Comparison of ENCODE assay signal across 10 cellular contexts in genomic region chr6:15526129-15526764, GRCh38.
DNase-seq lines count a peak whose midpoint lies in the region; ATAC-seq and TF ChIP-seq lines count a peak whose summit lies in the region.
"Had no signal": no experiment of that assay in that cellular context is flagged by ENCODE, and none has a peak within 500 bp of the region (broad histone marks: within the 10 kb centered on the region; RNA-seq: fewer than 3 reads in every experiment).

No MANE protein-coding gene starts in this region.

- no peaks in the 10 kb centered on the region for H3K27me3 Mint-ChIP-seq in stimulated activated memory B cell treated with anti-CD40 and anti-IgM and Interleukin-4, amounts not matched to agents 10 μg/mL and 1 μg/mL and 100 μg/mL, for 72 hours

- peaks cover 10 to 19% of the 10 kb centered on the region in 2 donors for H3K9me3 Mint-ChIP-seq in activated naive CD4-positive, alpha-beta T cell treated with anti-CD3 and anti-CD28 coated beads, Interleukin-2, amount 50 U/mL, for 72 hours
- H3K9me3 Mint-ChIP-seq in stimulated activated memory B cell treated with anti-CD40 and anti-IgM and Interleukin-4, amounts not matched to agents 10 μg/mL and 1 μg/mL and 100 μg/mL, for 72 hours = no peaks in the 10 kb centered on the region

- peak overlapping the region; percentile 1 for H3K4me3 Mint-ChIP-seq in stimulated activated memory B cell treated with anti-CD40 and anti-IgM and Interleukin-4, amounts not matched to agents 10 μg/mL and 1 μg/mL and 100 μg/mL, for 72 hours

- H3K4me1 Mint-ChIP-seq in stimulated activated memory B cell treated with anti-CD40 and anti-IgM and Interleukin-4, amounts not matched to agents 10 μg/mL and 1 μg/mL and 100 μg/mL, for 72 hours = peaks cover 45% of the 10 kb centered on the region

- ATAC-seq in activated naive CD4-positive, alpha-beta T cell treated with anti-CD3 and anti-CD28 coated beads, Interleukin-2, amount 50 U/mL, for 72 hours = no peak
- peak; percentile 58 for ATAC-seq in HG03095 (IDR thresholded peaks at IDR 0.05; ENCODE audit: unreplicated experiment)
- peak; percentile 71 for ATAC-seq in stimulated activated memory B cell treated with anti-CD40 and anti-IgM and Interleukin-4, amounts not matched to agents 10 μg/mL and 1 μg/mL and 100 μg/mL, for 72 hours

- DNase-seq in activated naive CD4-positive, alpha-beta T cell treated with anti-CD3 and anti-CD28 coated beads, Interleukin-2, amount 50 U/mL, for 72 hours (ENCODE audit: low spot score in 2 of 2) = no peak
- DNase-seq in activated naive CD4-positive, alpha-beta T cell treated with Interleukin-2 at 50 U/mL for 16 hours = no peak
- peak; percentile 94 for DNase-seq in epithelial cell of proximal tubule (ENCODE audit: low read depth)
- DNase-seq in GM20000 (ENCODE audit: low spot score) = no peak
- no peak for DNase-seq in GM03348 (ENCODE audit: low spot score)
- no peak for DNase-seq in NCI-H187 treated with DMSO at 0.1 percent for 48 hours (lab: John Stamatoyannopoulos, UW)
- DNase-seq: NCI-H1694 treated with DMSO at 0.1 percent for 48 hours had no signal

- peak overlapping the region; percentile 69 to 80 for H3K27ac Mint-ChIP-seq in activated naive CD4-positive, alpha-beta T cell treated with anti-CD3 and anti-CD28 coated beads, Interleukin-2, amount 50 U/mL, for 72 hours
- peak overlapping the region; percentile 72 for H3K27ac Mint-ChIP-seq in stimulated activated memory B cell treated with anti-CD40 and anti-IgM and Interleukin-4, amounts not matched to agents 10 μg/mL and 1 μg/mL and 100 μg/mL, for 72 hours

- TF ChIP-seq CTCF in epithelial cell of proximal tubule (conservative IDR thresholded peaks at IDR 0.05; ENCODE audit: low read depth, low read length) = no peak
- no peak for TF ChIP-seq CTCF in GM20000 (IDR thresholded peaks at IDR 0.05; ENCODE audit: extremely low read depth, missing control alignments)

- peak overlapping the region; percentile 45 for H3K4me3 ChIP-seq in epithelial cell of proximal tubule (ENCODE audit: low read depth, low read length)
- H3K4me3 ChIP-seq: vagina had no signal

- peaks cover 34 to 65% of the 10 kb centered on the region in 2 donors for H3K36me3 Mint-ChIP-seq in activated naive CD4-positive, alpha-beta T cell treated with anti-CD3 and anti-CD28 coated beads, Interleukin-2, amount 50 U/mL, for 72 hours
- peaks cover 95% of the 10 kb centered on the region for H3K36me3 Mint-ChIP-seq in stimulated activated memory B cell treated with anti-CD40 and anti-IgM and Interleukin-4, amounts not matched to agents 10 μg/mL and 1 μg/mL and 100 μg/mL, for 72 hours

Comparison
In these comparisons a context has a peak if more than half of its experiments do, and no peak if none do; other contexts are left out.
1. ATAC-seq: peak in HG03095 (single experiment) and stimulated activated memory B cell treated with anti-CD40 and anti-IgM and Interleukin-4, amounts not matched to agents 10 μg/mL and 1 μg/mL and 100 μg/mL, for 72 hours (single experiment); none in activated naive CD4-positive, alpha-beta T cell treated with anti-CD3 and anti-CD28 coated beads, Interleukin-2, amount 50 U/mL, for 72 hours (0 of 2).